ENCODE assay signal across 14 cellular contexts in genomic region chr16:19701091-19701490, GRCh38. TPM values are rescaled to one million over a fixed set of nuclear protein-coding genes. Genes with fewer than 3 reads are reported as not detected.
A peak's percentile ranks its signal among the peaks of the same experiment; 100 is the strongest.
DNase-seq lines count a peak whose midpoint lies in the region; ATAC-seq and TF ChIP-seq lines count a peak whose summit lies in the region.
"Had no signal": no experiment of that assay in that cellular context is flagged by ENCODE, and none has a peak within 500 bp of the region (broad histone marks: within the 10 kb centered on the region; RNA-seq: fewer than 3 reads in every experiment).

No MANE protein-coding gene starts in this region.

- H3K9me3 ChIP-seq in OCI-LY7 (ENCODE audit: low read length) (no peaks in the 10 kb centered on the region), esophagus muscularis mucosa (no peaks in the 10 kb centered on the region), parathyroid adenoma (ENCODE audit: control insufficient read depth, low read length) (no peaks in the 10 kb centered on the region)
- H3K9me3 ChIP-seq: neutrophil had no signal

- 0 out of 2 replicates have a peak, but pooled peaks cover 6% of the 10 kb centered on the region for H4K20me1 ChIP-seq in OCI-LY7 (ENCODE audit: insufficient read depth, low read length)

- H3K27me3 ChIP-seq in ACC112 (ENCODE audit: insufficient read depth, low read length) (no peaks in the 10 kb centered on the region), esophagus muscularis mucosa (no peaks in the 10 kb centered on the region), parathyroid adenoma (ENCODE audit: control insufficient read depth, insufficient read depth, low read length) (no peaks in the 10 kb centered on the region)
- H3K27me3 ChIP-seq: neutrophil had no signal

- TF ChIP-seq EP300 in esophagus muscularis mucosa (IDR thresholded peaks at IDR 0.05): no peak

- ATAC-seq in GM18909 (IDR thresholded peaks at IDR 0.05; ENCODE audit: poor library complexity, unreplicated experiment): no peak

- 62% methylated on average over 3 of the region's 3 CpGs for WGBS in esophagus muscularis mucosa

- H2AFZ ChIP-seq in ACC112 (ENCODE audit: low read length, unreplicated experiment): no peak overlapping the region
- H2AFZ ChIP-seq in OCI-LY7 (ENCODE audit: low read length): no peak overlapping the region
- H2AFZ ChIP-seq in parathyroid adenoma: no peak overlapping the region

- H3K79me2 ChIP-seq in ACC112 (ENCODE audit: control insufficient read depth, insufficient read depth, low read length, unreplicated experiment) (no peaks in the 10 kb centered on the region), OCI-LY7 (ENCODE audit: insufficient read depth, low read depth, low read length) (no peaks in the 10 kb centered on the region), parathyroid adenoma (peaks cover 3% of the 10 kb centered on the region)

- POLR2A ChIA-PET in OCI-LY7 (lab: Charles Lee): no interaction called here

- H3K4me2 ChIP-seq in OCI-LY7 (ENCODE audit: low read length) (no peak overlapping the region), parathyroid adenoma (ENCODE audit: low read length) (no peak overlapping the region)

- H3K9me2 ChIP-seq in OCI-LY7 (ENCODE audit: insufficient read depth, low read length): no peaks in the 10 kb centered on the region

- DNase-seq in OCI-LY7 (ENCODE audit: low spot score): no peak
- no peak for DNase-seq in esophagus muscularis mucosa (ENCODE audit: extremely low spot score)
- no peak for DNase-seq in stimulated activated CD8-positive, alpha-beta memory T cell treated with anti-CD3 and anti-CD28 coated beads, Interleukin-4, amount 100 ng/mL, for 48 hours
- DNase-seq in AML-193 (lab: John Stamatoyannopoulos, UW): no peak
- DNase-seq in SKM-1 (lab: John Stamatoyannopoulos, UW; ENCODE audit: unreplicated experiment): no peak
- DNase-seq: activated B cell treated with CpG ODN at 0.5 μM for 24 hours, DND-41, NCI-H1092 had no signal

- H3K36me3 ChIP-seq in ACC112 (ENCODE audit: insufficient read depth, low read length) (peaks cover 36% of the 10 kb centered on the region), OCI-LY7 (ENCODE audit: insufficient read depth, low read length) (peaks cover 89% of the 10 kb centered on the region), esophagus muscularis mucosa (peaks cover 5 to 61% (median 51%) of the 10 kb centered on the region in 4 donors), parathyroid adenoma (ENCODE audit: control insufficient read depth, insufficient read depth, low read length) (no peaks in the 10 kb centered on the region)

- H3K4me3 ChIP-seq in ACC112 (ENCODE audit: low read depth, low read length) (no peak overlapping the region), OCI-LY7 (ENCODE audit: low read depth, low read length, poor library complexity, severe bottlenecking) (no peak overlapping the region), esophagus muscularis mucosa (no peak overlapping the region), parathyroid adenoma (ENCODE audit: low read depth, low read length) (no peak overlapping the region)
- H3K4me3 ChIP-seq: lung, SK-N-MC had no signal

- TF ChIP-seq CTCF in OCI-LY7 (conservative IDR thresholded peaks at IDR 0.05; ENCODE audit: low read length) (no peak), esophagus muscularis mucosa (IDR thresholded peaks at IDR 0.05) (no peak), parathyroid adenoma (IDR thresholded peaks at IDR 0.05) (no peak)

- no peak overlapping the region for H3K9ac ChIP-seq in parathyroid adenoma

- CTCF ChIA-PET in OCI-LY7 (lab: Charles Lee; ENCODE audit: unreplicated experiment): no interaction called here

- H3K4me1 ChIP-seq in ACC112 (ENCODE audit: control insufficient read depth, insufficient read depth, low read length, unreplicated experiment): peaks cover 54% of the 10 kb centered on the region
- no peaks in the 10 kb centered on the region for H3K4me1 ChIP-seq in OCI-LY7 (ENCODE audit: insufficient read depth, low read length, poor library complexity, severe bottlenecking)
- H3K4me1 ChIP-seq in esophagus muscularis mucosa: peaks cover 57 to 66% (median 61%) of the 10 kb centered on the region in 4 donors
- H3K4me1 ChIP-seq in parathyroid adenoma: peaks cover 64% of the 10 kb centered on the region

- intact Hi-C loops in OCI-LY7 (cut with micrococcal nuclease; ENCODE audit: unreplicated experiment): no loop called here
- intact Hi-C loops in esophagus muscularis mucosa (cut with DNase I): no loop called here

- TF ChIP-seq POLR2A in esophagus muscularis mucosa (IDR thresholded peaks at IDR 0.05; ENCODE audit: low read depth): no peak

- TSS peak; percentile 17 for BruUV-seq in OCI-LY7 (replicated peaks; lab: Mats Ljungman, UMichigan)

- H3K27ac ChIP-seq in ACC112 (ENCODE audit: low read depth, low read length) (peak overlapping the region; percentile 26; the same call in 1 of the 2 replicates), OCI-LY7 (ENCODE audit: low read depth, low read length, poor library complexity, severe bottlenecking) (no peak overlapping the region), esophagus muscularis mucosa (replicated peaks in 1 of 4) (peak overlapping the region; percentile 50 to 71 (median 70)), parathyroid adenoma (peak overlapping the region; percentile 89)
- H3K27ac ChIP-seq: neutrophil, SK-N-MC had no signal

RNA-seq across cellular contexts. Expression of gene KNOP1, which starts 16.9 kb away (rescaled TPM):
- 19.7 and 37.9 TPM in 2 replicates for total RNA-seq in OCI-LY7 (2014; rRNA removed; shearing (Covaris generic))
- total RNA-seq in OCI-LY7 (2022) (30.0 and 33.2 TPM in 2 replicates), esophagus muscularis mucosa (1 to 10 TPM; 7.3 to 9.9 (median 9.1) TPM)

RNA-seq across cellular contexts. Expression of gene IQCK, which starts 17.0 kb away (rescaled TPM):
- total RNA-seq in OCI-LY7 (2014; rRNA removed; shearing (Covaris generic)): 1.3 and 2.2 TPM in 2 replicates
- total RNA-seq in OCI-LY7 (2022) (2.7 and 4.3 TPM in 2 replicates), esophagus muscularis mucosa (10 to 100 TPM in 1 of 4 donors, 1 to 10 TPM in 3; 7.4 to 10.4 (median 8.6) TPM)
